ENCODE assay signal across 10 cellular contexts in the genomic region with DNA sequence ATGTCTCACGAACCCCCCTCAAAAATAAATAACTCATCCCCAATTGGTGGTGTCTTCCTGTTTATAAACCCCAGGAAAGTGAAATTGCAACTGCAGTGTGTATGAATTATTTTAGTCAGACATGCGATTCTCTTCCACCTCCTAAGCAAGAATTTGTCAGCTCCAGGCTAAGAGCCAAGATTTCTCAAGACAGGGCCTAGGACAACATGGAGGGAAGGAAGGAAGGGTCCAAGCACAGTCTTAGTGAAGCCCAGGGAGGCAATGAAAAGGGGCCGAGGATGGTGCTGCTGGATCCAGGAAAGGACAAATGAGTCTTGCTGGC. TPM values are rescaled to one million over a fixed set of nuclear protein-coding genes. Genes with fewer than 3 reads are reported as not detected.
A peak's percentile ranks its signal among the peaks of the same experiment; 100 is the strongest.
DNase-seq lines count a peak whose midpoint lies in the region; ATAC-seq, FAIRE-seq and TF ChIP-seq lines count a peak whose summit lies in the region.
"Had no signal": no experiment of that assay in that cellular context is flagged by ENCODE, and none has a peak within 500 bp of the region (broad histone marks: within the 10 kb centered on the region; RNA-seq: fewer than 3 reads in every experiment).

No MANE protein-coding gene starts in this region.

- H3K9me3 Mint-ChIP-seq in activated naive CD8-positive, alpha-beta T cell treated with anti-CD3 and anti-CD28 coated beads, Interleukin-2, amount 50 U/mL, for 24 hours: no peaks in the 10 kb centered on the region
- H3K9me3 Mint-ChIP-seq: activated CD4-positive, alpha-beta memory T cell treated with anti-CD3 and anti-CD28 coated beads, Interleukin-2, amount 10 ng/mL, durations not matched to agents 7 days and 5 days had no signal

- H3K27ac ChIP-seq in left lung: peak overlapping the region in 1 of 2 donors; percentile 70

- H3K4me1 ChIP-seq in left lung (peaks cover 0 to 84% of the 10 kb centered on the region in 2 donors), BE2C (no peaks in the 10 kb centered on the region)

- H3K36me3 ChIP-seq in left lung (no peaks in the 10 kb centered on the region), BE2C (no peaks in the 10 kb centered on the region)

- peaks cover 2% of the 10 kb centered on the region for H3K36me3 Mint-ChIP-seq in activated naive CD8-positive, alpha-beta T cell treated with anti-CD3 and anti-CD28 coated beads, Interleukin-2, amount 50 U/mL, for 24 hours (ENCODE audit: low read depth)

- DNase-seq in AG10803 (ENCODE audit: low read depth) (peak; percentile 67), GM18507 (ENCODE audit: extremely low spot score, insufficient read length, low read depth) (no peak), left lung (no peak), urothelium cell line (ENCODE audit: low spot score) (no peak), BE2C (no peak)
- DNase-seq in activated naive CD8-positive, alpha-beta T cell treated with anti-CD3 and anti-CD28 coated beads, Interleukin-2, amount 50 U/mL, for 24 hours: no peak
- DNase-seq: activated CD4-positive, alpha-beta memory T cell treated with anti-CD3 and anti-CD28 coated beads, Interleukin-2, amount 10 ng/mL, durations not matched to agents 7 days and 5 days had no signal

- H3K4me3 ChIP-seq in AG10803 (ENCODE audit: low read length) (no peak overlapping the region), left lung (no peak overlapping the region), BE2C (ENCODE audit: low read depth, low read length) (no peak overlapping the region)

- H3K27ac Mint-ChIP-seq in activated naive CD8-positive, alpha-beta T cell treated with anti-CD3 and anti-CD28 coated beads, Interleukin-2, amount 50 U/mL, for 24 hours: no peak overlapping the region
- H3K27ac Mint-ChIP-seq: activated CD4-positive, alpha-beta memory T cell treated with anti-CD3 and anti-CD28 coated beads, Interleukin-2, amount 10 ng/mL, durations not matched to agents 7 days and 5 days had no signal

- H3K27me3 Mint-ChIP-seq in activated naive CD8-positive, alpha-beta T cell treated with anti-CD3 and anti-CD28 coated beads, Interleukin-2, amount 50 U/mL, for 24 hours: no peaks in the 10 kb centered on the region
- H3K27me3 Mint-ChIP-seq: activated CD4-positive, alpha-beta memory T cell treated with anti-CD3 and anti-CD28 coated beads, Interleukin-2, amount 10 ng/mL, durations not matched to agents 7 days and 5 days had no signal

- intact Hi-C loops in left lung (cut with DNase I): no loop called here

- peak overlapping the region; percentile 11 for H3K4me3 Mint-ChIP-seq in activated naive CD8-positive, alpha-beta T cell treated with anti-CD3 and anti-CD28 coated beads, Interleukin-2, amount 50 U/mL, for 24 hours
- H3K4me3 Mint-ChIP-seq: activated CD4-positive, alpha-beta memory T cell treated with anti-CD3 and anti-CD28 coated beads, Interleukin-2, amount 10 ng/mL, durations not matched to agents 7 days and 5 days had no signal

- no peaks in the 10 kb centered on the region for H3K27me3 ChIP-seq in left lung
- no peaks in the 10 kb centered on the region for H3K27me3 ChIP-seq in BE2C

- TF ChIP-seq CTCF in AG10803 (conservative IDR thresholded peaks at IDR 0.05; ENCODE audit: low read length): no peak
- TF ChIP-seq CTCF in left lung (IDR thresholded peaks at IDR 0.05): no peak
- TF ChIP-seq CTCF in BE2C (IDR thresholded peaks at IDR 0.05; ENCODE audit: low read depth, low read length): no peak

- no peaks in the 10 kb centered on the region for H3K9me3 ChIP-seq in left lung
- H3K9me3 ChIP-seq in BE2C: no peaks in the 10 kb centered on the region

- FAIRE-seq in GM18507 (lab: Jason Lieb, UNC) (peak; percentile 5), urothelium cell line (lab: Jason Lieb, UNC) (no peak)
- FAIRE-seq: keratinocyte had no signal

- peaks cover 84% of the 10 kb centered on the region for H3K4me1 Mint-ChIP-seq in activated naive CD8-positive, alpha-beta T cell treated with anti-CD3 and anti-CD28 coated beads, Interleukin-2, amount 50 U/mL, for 24 hours

- no peak for ATAC-seq in activated naive CD8-positive, alpha-beta T cell treated with anti-CD3 and anti-CD28 coated beads, Interleukin-2, amount 50 U/mL, for 24 hours
- peak; percentile 30 for ATAC-seq in left lung
- no peak for ATAC-seq in HG03442 (IDR thresholded peaks at IDR 0.05; ENCODE audit: unreplicated experiment)
- ATAC-seq in HG03108 (IDR thresholded peaks at IDR 0.05; ENCODE audit: unreplicated experiment): no peak

RNA-seq across cellular contexts. Expression of gene SH3KBP1, which starts 20.0 kb away (rescaled TPM):
- total RNA-seq in left lung: 10 to 100 TPM; 46.4 to 47.3 TPM
- 8.1 TPM for polyA plus RNA-seq in BE2C (2012; ENCODE audit: insufficient read depth, insufficient read length, low read depth)
